ENCODE assay signal across 8 cellular contexts in genomic region chr6:11354019-11354418, GRCh38.
DNase-seq lines count a peak whose midpoint lies in the region; ATAC-seq, FAIRE-seq and TF ChIP-seq lines count a peak whose summit lies in the region.

No MANE protein-coding gene starts in this region.

- no peaks in the 10 kb centered on the region for H3K36me3 Mint-ChIP-seq in astrocyte (ENCODE audit: low read depth, unreplicated experiment)
- H3K36me3 Mint-ChIP-seq in mesothelial cell of epicardium: no peaks in the 10 kb centered on the region

- H3K27ac Mint-ChIP-seq in astrocyte (ENCODE audit: unreplicated experiment) (peak overlapping the region; percentile 36), mesothelial cell of epicardium (peak overlapping the region; percentile 65)

- peak overlapping the region; percentile 73 for H3K27ac ChIP-seq in astrocyte (ENCODE audit: low read depth, low read length)

- peak overlapping the region; percentile 67 for H3K9ac ChIP-seq in astrocyte (ENCODE audit: low read length)

- peaks cover 20% of the 10 kb centered on the region for H3K4me1 Mint-ChIP-seq in astrocyte (ENCODE audit: low read depth, unreplicated experiment)
- peaks cover 23% of the 10 kb centered on the region for H3K4me1 Mint-ChIP-seq in mesothelial cell of epicardium

- H2AFZ ChIP-seq in astrocyte (ENCODE audit: low read depth, low read length): peak overlapping the region; percentile 75

- peaks cover 9% of the 10 kb centered on the region for H3K9me3 Mint-ChIP-seq in astrocyte (ENCODE audit: unreplicated experiment)
- peaks cover 4% of the 10 kb centered on the region for H3K9me3 Mint-ChIP-seq in mesothelial cell of epicardium

- H3K4me2 ChIP-seq in astrocyte (ENCODE audit: low read length): peak overlapping the region; percentile 60

- no peaks in the 10 kb centered on the region for H3K27me3 ChIP-seq in astrocyte (ENCODE audit: insufficient read depth, low read length)

- H3K27me3 Mint-ChIP-seq in astrocyte (ENCODE audit: low read depth, unreplicated experiment) (no peaks in the 10 kb centered on the region), mesothelial cell of epicardium (ENCODE audit: low read depth) (peaks cover 6% of the 10 kb centered on the region)

- H3K4me1 ChIP-seq in astrocyte (ENCODE audit: insufficient read depth, low read length): peaks cover 11% of the 10 kb centered on the region

- TF ChIP-seq CTCF in astrocyte (IDR thresholded peaks at IDR 0.05; ENCODE audit: insufficient read depth, low read depth, low read length): no peak
- no peak for TF ChIP-seq CTCF in mesothelial cell of epicardium (IDR thresholded peaks at IDR 0.05; ENCODE audit: unreplicated experiment)

- DNase-seq in astrocyte (ENCODE audit: low read depth) (peak; percentile 83), mesothelial cell of epicardium (ENCODE audit: low spot score in 2 of 2, unreplicated experiment in 2 of 2) (no peak), GM19238 (ENCODE audit: insufficient read length, low spot score) (no peak), GDM1 (lab: John Stamatoyannopoulos, UW) (no peak), RCC 7860 (ENCODE audit: low spot score) (no peak)
- DNase-seq in stimulated activated naive CD4-positive, alpha-beta T cell (lab: John Stamatoyannopoulos, UW): peak; percentile 3 to 52 (median 22)

- no peaks in the 10 kb centered on the region for H3K9me3 ChIP-seq in astrocyte (ENCODE audit: insufficient read depth, low read depth, low read length)

- no peaks in the 10 kb centered on the region for H4K20me1 ChIP-seq in astrocyte (ENCODE audit: insufficient read depth, low read length)

- FAIRE-seq in astrocyte (lab: Jason Lieb, UNC) (no peak), RCC 7860 (lab: Jason Lieb, UNC) (no peak)

- H3K4me3 ChIP-seq in astrocyte (ENCODE audit: insufficient read depth, low read depth, low read length): no peak overlapping the region

- ATAC-seq in GM18861 (IDR thresholded peaks at IDR 0.05; ENCODE audit: unreplicated experiment): peak; percentile 74

- no peaks in the 10 kb centered on the region for H3K36me3 ChIP-seq in astrocyte (ENCODE audit: insufficient read depth, low read length)

- H3K79me2 ChIP-seq in astrocyte (ENCODE audit: insufficient read depth, low read length): no peaks in the 10 kb centered on the region

- H3K4me3 Mint-ChIP-seq in astrocyte (ENCODE audit: unreplicated experiment) (no peak overlapping the region), mesothelial cell of epicardium (no peak overlapping the region)

TF ChIP-seq in PFSK-1, 5 proteins besides CTCF, POLR2A, EP300 and RAD21:
- no peak for TF ChIP-seq POLR2AphosphoS5 (IDR thresholded peaks at IDR 0.05; ENCODE audit: low read depth, low read length)
- TF ChIP-seq TAF1 (IDR thresholded peaks at IDR 0.05; ENCODE audit: borderline replicate concordance, insufficient read depth, low read length): no peak
- no peak for TF ChIP-seq SIN3A (IDR thresholded peaks at IDR 0.05; ENCODE audit: borderline replicate concordance, insufficient read depth, low read length)
- TF ChIP-seq FOXP2 (optimal IDR thresholded peaks at IDR 0.05; ENCODE audit: borderline replicate concordance, extremely low read depth, extremely low read length, insufficient read depth): peak; percentile 23

Comparison
In these comparisons a context has a peak if more than half of its experiments do, and no peak if none do; other contexts are left out.
1. DNase-seq: peak in astrocyte (single experiment) and stimulated activated naive CD4-positive, alpha-beta T cell (6 of 6); none in mesothelial cell of epicardium (0 of 2), GM19238 (single experiment), GDM1 (single experiment) and RCC 7860 (single experiment).